In genomic region chr15:50135123-50135541, GRCh38 we compare ENCODE assay signal across 8 cellular contexts. TPM values are rescaled to one million over a fixed set of nuclear protein-coding genes. Genes with fewer than 3 reads are reported as not detected.
DNase-seq lines count a peak whose midpoint lies in the region; ATAC-seq, FAIRE-seq and TF ChIP-seq lines count a peak whose summit lies in the region.

No MANE protein-coding gene starts in this region.

- H3K4me3 ChIP-seq in RWPE2 (ENCODE audit: severe bottlenecking) (no peak overlapping the region), hepatocyte (no peak overlapping the region)

- no peak overlapping the region for H3K4me2 ChIP-seq in hepatocyte

- no peaks in the 10 kb centered on the region for H3K79me2 ChIP-seq in hepatocyte

- no peak for TF ChIP-seq POLR2A in GM12892 (IDR thresholded peaks at IDR 0.05; ENCODE audit: low read depth, low read length)

- FAIRE-seq in GM18507 (lab: Jason Lieb, UNC) (peak; percentile 9), GM12892 (lab: Jason Lieb, UNC) (no peak)

- TF ChIP-seq CTCF in RWPE2 (IDR thresholded peaks at IDR 0.05; ENCODE audit: poor library complexity, severe bottlenecking): no peak
- no peak for TF ChIP-seq CTCF in hepatocyte (IDR thresholded peaks at IDR 0.05; ENCODE audit: poor library complexity)

- no peaks in the 10 kb centered on the region for H3K9me2 ChIP-seq in hepatocyte (replicated peaks; ENCODE audit: insufficient read depth)

- no peak for DNase-seq in GM18507 (ENCODE audit: extremely low spot score, insufficient read length, low read depth)
- no peak for DNase-seq in RWPE2 (ENCODE audit: low spot score)
- DNase-seq in myocyte (ENCODE audit: low read depth): peak; percentile 35
- DNase-seq in hepatocyte (ENCODE audit: low spot score): no peak
- DNase-seq in GM12892 (ENCODE audit: insufficient read length): no peak
- DNase-seq in NCI-H1105 (lab: John Stamatoyannopoulos, UW): no peak
- DNase-seq in GM03348 (ENCODE audit: low spot score): no peak

- H3K9me3 ChIP-seq in RWPE2 (ENCODE audit: severe bottlenecking) (no peaks in the 10 kb centered on the region), hepatocyte (ENCODE audit: low read depth) (no peaks in the 10 kb centered on the region)

- no peaks in the 10 kb centered on the region for H4K20me1 ChIP-seq in hepatocyte (ENCODE audit: insufficient read depth, poor library complexity, severe bottlenecking)

- H3K27ac ChIP-seq in RWPE2 (ENCODE audit: poor library complexity, severe bottlenecking): peak overlapping the region; percentile 64
- H3K27ac ChIP-seq in hepatocyte: no peak overlapping the region

- H3K4me1 ChIP-seq in RWPE2 (ENCODE audit: insufficient read depth, poor library complexity, severe bottlenecking) (peaks cover 22% of the 10 kb centered on the region), hepatocyte (ENCODE audit: insufficient read depth) (no peaks in the 10 kb centered on the region)

- H2AFZ ChIP-seq in hepatocyte: no peak overlapping the region

- 78% methylated on average over 5 of the region's 5 CpGs for WGBS in hepatocyte (ENCODE audit: low lambda C conversion rate, missing lambda C conversion rate)

- H3K36me3 ChIP-seq in RWPE2 (ENCODE audit: low read depth) (no peaks in the 10 kb centered on the region), hepatocyte (replicated peaks; ENCODE audit: insufficient read depth, low read depth) (no peaks in the 10 kb centered on the region)

- H3K27me3 ChIP-seq in RWPE2 (ENCODE audit: insufficient read depth, poor library complexity, severe bottlenecking) (no peaks in the 10 kb centered on the region), hepatocyte (no peaks in the 10 kb centered on the region)

- ATAC-seq in HG02678 (IDR thresholded peaks at IDR 0.05; ENCODE audit: unreplicated experiment): peak; percentile 55
- no peak for ATAC-seq in RWPE2 (ENCODE audit: low read depth)

RNA-seq across cellular contexts. Expression of gene ATP8B4, which starts 16.1 kb away (rescaled TPM):
- total RNA-seq in myocyte (3.3 and 3.5 TPM in 2 replicates), hepatocyte (9.5 and 10.1 TPM in 2 replicates)
- polyA plus RNA-seq in myocyte (2012): 0.45 TPM
- 0.21 and 1.3 TPM in 2 replicates for polyA plus RNA-seq in hepatocyte
- polyA plus RNA-seq in GM12892 (2012; ENCODE audit: missing spikeins): 0.06 TPM

RNA-seq across cellular contexts. Expression of gene SLC27A2, which starts 46.9 kb away (rescaled TPM):
- total RNA-seq in myocyte: not detected in 2 replicates
- not detected for polyA plus RNA-seq in myocyte (2012)
- 37.0 and 41.3 TPM in 2 replicates for total RNA-seq in hepatocyte
- polyA plus RNA-seq in hepatocyte: 10.1 and 24.8 TPM in 2 replicates
- not detected for polyA plus RNA-seq in GM12892 (2012; ENCODE audit: missing spikeins)

Comparison
In these comparisons a context has a peak if more than half of its experiments do, and no peak if none do; other contexts are left out.
1. RNA of gene SLC27A2, which starts 46.9 kb away (total RNA-seq): 37.0 to 41.3 TPM in hepatocyte; not detected in myocyte; every median in the first group is over 10 times any median in the second.